ENCODE assay signal across 8 cellular contexts in genomic region chr11:12159351-12160099, GRCh38. TPM values are rescaled to one million over a fixed set of nuclear protein-coding genes. Genes with fewer than 3 reads are reported as not detected.
A peak's percentile ranks its signal among the peaks of the same experiment; 100 is the strongest.
DNase-seq lines count a peak whose midpoint lies in the region; TF ChIP-seq lines count a peak whose summit lies in the region.

No MANE protein-coding gene starts in this region.

- H3K4me3 ChIP-seq in esophagus (ENCODE audit: low read depth in 1 of 2, low read length in 2 of 2): no peak overlapping the region
- no peak overlapping the region for H3K4me3 ChIP-seq in ovary

- POLR2A ChIA-PET in RWPE1 (lab: Yijun Ruan, JAX; ENCODE audit: low non-redundant PET): no interaction called here

- WGBS in esophagus, 2 donors: 68 to 72% methylated on average over 9 of the region's 9 CpGs
- 35 to 43% (median 36%) methylated on average over 9 of the region's 9 CpGs for WGBS in ovary, 3 donors

- no peak for TF ChIP-seq EP300 in ovary (IDR thresholded peaks at IDR 0.05)

- H3K9me3 ChIP-seq in esophagus (ENCODE audit: control insufficient read depth in 2 of 2, insufficient read depth in 1 of 2, low read depth in 1 of 2, low read length in 1 of 2) (no peaks in the 10 kb centered on the region), ovary (no peaks in the 10 kb centered on the region)

- TF ChIP-seq POLR2A in ovary (IDR thresholded peaks at IDR 0.05): no peak

- no peaks in the 10 kb centered on the region for H3K27me3 ChIP-seq in esophagus (ENCODE audit: control insufficient read depth in 1 of 2, insufficient read depth in 2 of 2, low read length in 2 of 2)
- no peaks in the 10 kb centered on the region for H3K27me3 ChIP-seq in ovary

- TF ChIP-seq CTCF in RWPE1 (conservative IDR thresholded peaks at IDR 0.05; ENCODE audit: low read depth): no peak
- no peak for TF ChIP-seq CTCF in ovary (IDR thresholded peaks at IDR 0.05)

- intact Hi-C loops in ovary (cut with DNase I): no loop called here

- CTCF ChIA-PET in RWPE1 (lab: Yijun Ruan, JAX): no interaction called here

- H3K36me3 ChIP-seq in esophagus (ENCODE audit: control insufficient read depth in 2 of 2, insufficient read depth in 2 of 2, low read length in 1 of 2): peaks cover 0 to 3% of the 10 kb centered on the region in 2 donors
- H3K36me3 ChIP-seq in ovary: no peaks in the 10 kb centered on the region

- H3K27ac ChIP-seq in RWPE1 (peak overlapping the region; percentile 52), esophagus (ENCODE audit: low read depth in 2 of 2, low read length in 1 of 2) (peak overlapping the region; percentile 50 to 73), ovary (peak overlapping the region; percentile 9 to 63)

- DNase-seq in COLO829 (ENCODE audit: low spot score) (peak; percentile 84), RWPE1 (ENCODE audit: low spot score) (no peak), ovary (peak in 1 of 5 donors; percentile 39), DMS53 treated with DMSO at 0.1 percent for 48 hours (lab: John Stamatoyannopoulos, UW; ENCODE audit: unreplicated experiment) (no peak), COR-L47 (lab: John Stamatoyannopoulos, UW) (no peak)
- no peak for DNase-seq in activated naive CD4-positive, alpha-beta T cell treated with Interleukin-2 at 50 U/mL for 16 hours
- DNase-seq in effector CD4-positive, alpha-beta T cell: no peak

- H3K4me1 ChIP-seq in esophagus (ENCODE audit: control insufficient read depth in 2 of 2, insufficient read depth in 2 of 2, low read length in 1 of 2): peaks cover 0 to 8% of the 10 kb centered on the region in 2 donors
- peaks cover 28% of the 10 kb centered on the region for H3K4me1 ChIP-seq in ovary (ENCODE audit: insufficient read depth)

RNA-seq across cellular contexts. Expression of gene MICAL2, which starts 49.1 kb away (rescaled TPM):
- polyA plus RNA-seq in esophagus (1 to 10 TPM; 4.5 to 6.2 TPM), ovary (10 to 100 TPM; 10.7 to 73.6 TPM)
- total RNA-seq in ovary: 10 to 100 TPM; 11.0 to 68.5 (median 32.5) TPM
